Comparison of ENCODE assay signal across 8 cellular contexts in genomic region chr1:148264374-148265276, GRCh38.
DNase-seq lines count a peak whose midpoint lies in the region; ATAC-seq and TF ChIP-seq lines count a peak whose summit lies in the region.

No MANE protein-coding gene starts in this region.

- H3K4me3 ChIP-seq in coronary artery = peak overlapping the region; percentile 79

- H3K36me3 Mint-ChIP-seq in neural crest cell (ENCODE audit: low read depth) = no peaks in the 10 kb centered on the region

- no peak for TF ChIP-seq CTCF in coronary artery (IDR thresholded peaks at IDR 0.05)
- TF ChIP-seq CTCF in neural crest cell (conservative IDR thresholded peaks at IDR 0.05) = no peak

- peaks cover 14% of the 10 kb centered on the region for H3K4me1 Mint-ChIP-seq in neural crest cell

- peak; percentile 35 for DNase-seq in EH (ENCODE audit: low read depth)
- DNase-seq in NCI-H774 (lab: John Stamatoyannopoulos, UW) = peak; percentile 83
- DNase-seq in coronary artery (ENCODE audit: low spot score) = no peak
- no peak for DNase-seq in neural crest cell (ENCODE audit: low read depth, low spot score)
- DNase-seq in NCI-H446 treated with DMSO at 0.1 percent for 48 hours (lab: John Stamatoyannopoulos, UW) = no peak
- DNase-seq in GDM1 (lab: John Stamatoyannopoulos, UW) = no peak

- H3K4me3 Mint-ChIP-seq in neural crest cell = peak overlapping the region; percentile 92

- peaks cover 54% of the 10 kb centered on the region for H3K27me3 Mint-ChIP-seq in neural crest cell (ENCODE audit: low read depth)

- H3K9me3 Mint-ChIP-seq in neural crest cell = no peaks in the 10 kb centered on the region

- H3K27ac Mint-ChIP-seq in neural crest cell (ENCODE audit: unreplicated experiment) = no peak overlapping the region

- no peak for ATAC-seq in HG03460 (IDR thresholded peaks at IDR 0.05; ENCODE audit: unreplicated experiment)
- no peak for ATAC-seq in HG02610 (IDR thresholded peaks at IDR 0.05; ENCODE audit: unreplicated experiment)

- no peak overlapping the region for H3K27ac ChIP-seq in coronary artery

Comparison
In these comparisons a context has a peak if more than half of its experiments do, and no peak if none do; other contexts are left out.
1. DNase-seq: peak in EH (single experiment) and NCI-H774 (single experiment); none in coronary artery (single experiment), neural crest cell (single experiment), NCI-H446 treated with DMSO at 0.1 percent for 48 hours (single experiment) and GDM1 (single experiment).